Comparison of ENCODE assay signal across 2 cellular contexts in genomic region chr10:70222340-70222794, GRCh38.
TF ChIP-seq lines count a peak whose summit lies in the region.

No MANE protein-coding gene starts in this region.

TF ChIP-seq in GM12878, 131 proteins besides CTCF, POLR2A, EP300 and RAD21:
- no peak for TF ChIP-seq SUZ12 (IDR thresholded peaks at IDR 0.05; ENCODE audit: unreplicated experiment)
- TF ChIP-seq ELK1 (IDR thresholded peaks at IDR 0.05; ENCODE audit: low read depth, low read length) = no peak
- no peak for TF ChIP-seq KDM1A (IDR thresholded peaks at IDR 0.05; ENCODE audit: borderline replicate concordance)
- no peak for TF ChIP-seq BHLHE40 (IDR thresholded peaks at IDR 0.05; ENCODE audit: borderline replicate concordance in 1 of 2, low read depth in 2 of 2, low read length in 1 of 2)
- no peak for TF ChIP-seq JUNB (IDR thresholded peaks at IDR 0.05)
- no peak for TF ChIP-seq PKNOX1 (IDR thresholded peaks at IDR 0.05)
- no peak for TF ChIP-seq IRF3 (IDR thresholded peaks at IDR 0.05)
- TF ChIP-seq MYC (IDR thresholded peaks at IDR 0.05; ENCODE audit: insufficient read depth, insufficient read length, insufficient replicate concordance, low read length, severe bottlenecking) = no peak
- TF ChIP-seq TBL1XR1 (IDR thresholded peaks at IDR 0.05; ENCODE audit: low read depth, low read length) = no peak
- no peak for TF ChIP-seq GABPA (IDR thresholded peaks at IDR 0.05; ENCODE audit: low read depth)
- TF ChIP-seq CBX3 (IDR thresholded peaks at IDR 0.05; ENCODE audit: borderline replicate concordance, low read depth) = no peak
- TF ChIP-seq SMAD1 (IDR thresholded peaks at IDR 0.05; ENCODE audit: low read depth, partially characterized antibody) = no peak
- no peak for TF ChIP-seq ESRRA (IDR thresholded peaks at IDR 0.05; ENCODE audit: low read length)
- TF ChIP-seq KAT2A (conservative IDR thresholded peaks at IDR 0.05; ENCODE audit: control insufficient read depth, low read depth, low read length) = no peak
- TF ChIP-seq NR2C2 (IDR thresholded peaks at IDR 0.05; ENCODE audit: borderline replicate concordance, control insufficient read depth, insufficient read length, low read depth) = no peak
- no peak for TF ChIP-seq FOXM1 (IDR thresholded peaks at IDR 0.05; ENCODE audit: low read depth, low read length)
- no peak for TF ChIP-seq FOXK2 (IDR thresholded peaks at IDR 0.05)
- TF ChIP-seq ZBTB11 (CRISPR knock-in tag; IDR thresholded peaks at IDR 0.05) = no peak
- no peak for TF ChIP-seq KLF5 (IDR thresholded peaks at IDR 0.05; ENCODE audit: partially characterized antibody)
TF ChIP-seq in GM12878: peak in this region for 0.

TF ChIP-seq in HepG2, 621 proteins besides CTCF, POLR2A, EP300 and RAD21:
- TF ChIP-seq SOX13 (IDR thresholded peaks at IDR 0.05) (no peak), SOX13 (CRISPR knock-in tag; conservative IDR thresholded peaks at IDR 0.05 in 1 of 2, IDR thresholded peaks at IDR 0.05 in 1 of 2) (0 out of 4 replicates have a peak, but pooled peaks of 1 of the 2 experiments have one; percentile 3), BCL3 (CRISPR knock-in tag; IDR thresholded peaks at IDR 0.05) (no peak), WIZ (CRISPR knock-in tag; IDR thresholded peaks at IDR 0.05) (no peak), AHDC1 (CRISPR knock-in tag; IDR thresholded peaks at IDR 0.05; ENCODE audit: borderline replicate concordance) (peak; percentile 42; the same call in 1 of the 2 replicates), PHF20 (CRISPR knock-in tag; IDR thresholded peaks at IDR 0.05) (no peak), ZNF280B (CRISPR knock-in tag; IDR thresholded peaks at IDR 0.05; ENCODE audit: borderline replicate concordance) (no peak), ONECUT2 (CRISPR knock-in tag; IDR thresholded peaks at IDR 0.05) (peak; percentile 77), KAT2B (IDR thresholded peaks at IDR 0.05; ENCODE audit: borderline replicate concordance, low read depth, low read length) (peak; percentile 74), NR2F1 (CRISPR knock-in tag; IDR thresholded peaks at IDR 0.05) (no peak), PAXIP1 (CRISPR knock-in tag; conservative IDR thresholded peaks at IDR 0.05) (peak; percentile 54), CREB1 (IDR thresholded peaks at IDR 0.05) (no peak), CREB1 (CRISPR knock-in tag; IDR thresholded peaks at IDR 0.05) (peak; percentile 36; the same call in 1 of the 2 replicates), NFYC (CRISPR knock-in tag; IDR thresholded peaks at IDR 0.05) (no peak), ZNF362 (CRISPR knock-in tag; IDR thresholded peaks at IDR 0.05; ENCODE audit: borderline replicate concordance) (peak; percentile 55; the same call in 1 of the 2 replicates), ZBTB37 (CRISPR knock-in tag; IDR thresholded peaks at IDR 0.05) (0 out of 2 replicates have a peak, but pooled peaks have one; percentile 48)
